17 cellular contexts compared by ENCODE assay signal in the genomic region with DNA sequence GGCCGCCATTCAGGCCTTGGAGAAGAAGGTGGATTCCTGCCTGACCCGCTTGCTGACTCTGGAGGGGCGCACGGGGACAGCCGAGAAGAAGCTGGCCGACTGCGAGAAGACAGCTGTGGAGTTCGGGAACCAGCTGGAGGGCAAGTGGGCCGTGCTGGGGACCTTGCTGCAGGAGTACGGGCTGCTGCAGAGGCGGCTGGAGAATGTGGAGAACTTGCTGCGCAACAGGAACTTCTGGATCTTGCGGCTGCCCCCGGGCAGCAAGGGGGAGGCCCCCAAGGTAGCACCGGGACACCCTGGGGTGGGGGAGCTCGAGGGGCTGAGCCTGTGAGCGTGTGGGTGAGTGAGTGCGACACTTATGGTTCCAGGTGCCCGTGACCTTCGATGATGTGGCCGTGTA.
"Had no signal": no experiment of that assay in that cellular context is flagged by ENCODE, and none has a peak within 500 bp of the region (broad histone marks: within the 10 kb centered on the region; RNA-seq: fewer than 3 reads in every experiment).

No MANE protein-coding gene starts in this region.

- H3K9me3 Mint-ChIP-seq: dendritic cell treated with granulocyte-macrophage colony-stimulating factor and Interleukin-4, amounts not matched to agents 40 ng/mL and 50 ng/mL, for 4 days; effector memory CD8-positive, alpha-beta T cell; naive thymus-derived CD4-positive, alpha-beta T cell; nephron progenitor cell; stimulated activated naive CD8-positive, alpha-beta T cell treated with anti-CD3 and anti-CD28 coated beads, Interleukin-15, amount 100 ng/mL, for 72 hours had no signal

- ATAC-seq: effector memory CD8-positive, alpha-beta T cell; gastrocnemius medialis; heart right ventricle; left lung; lower lobe of right lung; naive thymus-derived CD4-positive, alpha-beta T cell; stimulated activated memory B cell treated with anti-CD40 and anti-IgM and Interleukin-4, amounts not matched to agents 10 μg/mL and 1 μg/mL and 100 μg/mL, for 72 hours; stimulated activated naive CD8-positive, alpha-beta T cell treated with anti-CD3 and anti-CD28 coated beads, Interleukin-15, amount 100 ng/mL, for 72 hours had no signal

- H3K4me3 Mint-ChIP-seq: dendritic cell treated with granulocyte-macrophage colony-stimulating factor and Interleukin-4, amounts not matched to agents 40 ng/mL and 50 ng/mL, for 4 days; effector memory CD8-positive, alpha-beta T cell; nephron progenitor cell; stimulated activated memory B cell treated with anti-CD40 and anti-IgM and Interleukin-4, amounts not matched to agents 10 μg/mL and 1 μg/mL and 100 μg/mL, for 72 hours; stimulated activated naive CD8-positive, alpha-beta T cell treated with anti-CD3 and anti-CD28 coated beads, Interleukin-15, amount 100 ng/mL, for 72 hours had no signal

- DNase-seq: cerebellar nuclear complex; effector memory CD8-positive, alpha-beta T cell; gastrocnemius medialis; heart right ventricle; hypothalamus; lower lobe of right lung; mesenchymal stem cell; naive thymus-derived CD4-positive, alpha-beta T cell; nephron progenitor cell; posterior cingulate gyrus; small intestine; stimulated activated CD4-positive, alpha-beta T cell treated with anti-CD3 and anti-CD28 coated beads, Interleukin-12 subunit alpha, Interleukin-12 subunit beta, amount 100 ng/mL, for 4 hours; stimulated activated naive CD8-positive, alpha-beta T cell treated with anti-CD3 and anti-CD28 coated beads, Interleukin-15, amount 100 ng/mL, for 72 hours; testis had no signal

- H3K27ac Mint-ChIP-seq: dendritic cell treated with granulocyte-macrophage colony-stimulating factor and Interleukin-4, amounts not matched to agents 40 ng/mL and 50 ng/mL, for 4 days; stimulated activated memory B cell treated with anti-CD40 and anti-IgM and Interleukin-4, amounts not matched to agents 10 μg/mL and 1 μg/mL and 100 μg/mL, for 72 hours; stimulated activated naive CD8-positive, alpha-beta T cell treated with anti-CD3 and anti-CD28 coated beads, Interleukin-15, amount 100 ng/mL, for 72 hours had no signal

- H3K27me3 Mint-ChIP-seq: dendritic cell treated with granulocyte-macrophage colony-stimulating factor and Interleukin-4, amounts not matched to agents 40 ng/mL and 50 ng/mL, for 4 days; effector memory CD8-positive, alpha-beta T cell; naive thymus-derived CD4-positive, alpha-beta T cell; stimulated activated memory B cell treated with anti-CD40 and anti-IgM and Interleukin-4, amounts not matched to agents 10 μg/mL and 1 μg/mL and 100 μg/mL, for 72 hours; stimulated activated naive CD8-positive, alpha-beta T cell treated with anti-CD3 and anti-CD28 coated beads, Interleukin-15, amount 100 ng/mL, for 72 hours had no signal
